ENCODE assay signal across 16 cellular contexts in the genomic region with DNA sequence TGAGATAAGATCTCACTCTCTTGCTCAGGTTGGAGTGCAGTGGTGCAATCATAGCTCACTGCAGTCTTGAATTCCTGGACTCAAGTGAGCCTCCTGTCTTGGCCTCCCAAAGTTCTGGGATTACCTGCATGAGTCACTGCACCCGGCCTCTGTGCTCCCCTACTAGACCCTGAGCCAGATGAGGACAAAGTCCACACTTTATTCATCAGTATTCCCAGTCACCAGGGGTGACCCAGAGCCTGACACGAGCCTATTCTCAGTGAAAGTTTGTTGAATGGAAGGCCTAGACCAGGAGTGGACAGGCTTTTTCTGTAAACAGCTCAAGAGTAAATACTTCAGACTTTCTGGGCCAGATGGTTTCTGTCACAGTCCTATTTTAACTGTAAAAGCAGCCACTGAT.
"Had no signal": no experiment of that assay in that cellular context is flagged by ENCODE, and none has a peak within 500 bp of the region (broad histone marks: within the 10 kb centered on the region; RNA-seq: fewer than 3 reads in every experiment).

No MANE protein-coding gene starts in this region.

- ATAC-seq: activated CD4-positive, alpha-beta T cell treated with anti-CD3 and anti-CD28 coated beads for 36 hours; activated T-cell treated with anti-CD3 and anti-CD28 coated beads, Interleukin-2, amount 50 U/mL, for 72 hours; stimulated activated effector memory CD8-positive, alpha-beta T cell treated with anti-CD3 and anti-CD28 coated beads, Interleukin-12 subunit alpha, Interleukin-12 subunit beta, amount 100 ng/mL, for 72 hours had no signal

- DNase-seq: activated CD4-positive, alpha-beta memory T cell treated with anti-CD3 and anti-CD28 coated beads, Interleukin-2, amount 10 ng/mL, durations not matched to agents 7 days and 5 days; activated CD4-positive, alpha-beta T cell treated with anti-CD3 and anti-CD28 coated beads for 36 hours; activated gamma-delta T cell treated with Interleukin-2 at 50 U/mL for 16 hours; activated naive CD8-positive, alpha-beta T cell treated with anti-CD3 and anti-CD28 coated beads for 36 hours; activated T-cell treated with anti-CD3 and anti-CD28 coated beads, Interleukin-2, amount 50 U/mL, for 72 hours; foreskin melanocyte; head of caudate nucleus; left ventricle myocardium inferior; naive B cell; posterior cingulate gyrus; T1000 had no signal

- H3K27ac ChIP-seq: left ventricle myocardium inferior, neutrophil, right atrium auricular region had no signal

- H3K27me3 ChIP-seq: right atrium auricular region, tibial nerve had no signal

- H3K36me3 ChIP-seq: left ventricle myocardium inferior, neutrophil, right atrium auricular region, tibial nerve had no signal

- H3K4me3 ChIP-seq: left ventricle myocardium inferior, right atrium auricular region, smooth muscle cell, tibial nerve had no signal

- H3K9me3 Mint-ChIP-seq: activated CD4-positive, alpha-beta memory T cell treated with anti-CD3 and anti-CD28 coated beads, Interleukin-2, amount 10 ng/mL, durations not matched to agents 7 days and 5 days; activated naive CD8-positive, alpha-beta T cell treated with anti-CD3 and anti-CD28 coated beads for 36 hours; activated T-cell treated with anti-CD3 and anti-CD28 coated beads, Interleukin-2, amount 50 U/mL, for 72 hours; stimulated activated effector memory CD8-positive, alpha-beta T cell treated with anti-CD3 and anti-CD28 coated beads, Interleukin-12 subunit alpha, Interleukin-12 subunit beta, amount 100 ng/mL, for 72 hours had no signal

- H3K36me3 Mint-ChIP-seq: activated naive CD8-positive, alpha-beta T cell treated with anti-CD3 and anti-CD28 coated beads for 36 hours; naive B cell; stimulated activated effector memory CD8-positive, alpha-beta T cell treated with anti-CD3 and anti-CD28 coated beads, Interleukin-12 subunit alpha, Interleukin-12 subunit beta, amount 100 ng/mL, for 72 hours had no signal

- H3K4me1 Mint-ChIP-seq: activated CD4-positive, alpha-beta memory T cell treated with anti-CD3 and anti-CD28 coated beads, Interleukin-2, amount 10 ng/mL, durations not matched to agents 7 days and 5 days; activated CD4-positive, alpha-beta T cell treated with anti-CD3 and anti-CD28 coated beads for 36 hours; activated naive CD8-positive, alpha-beta T cell treated with anti-CD3 and anti-CD28 coated beads for 36 hours; naive B cell; stimulated activated effector memory CD8-positive, alpha-beta T cell treated with anti-CD3 and anti-CD28 coated beads, Interleukin-12 subunit alpha, Interleukin-12 subunit beta, amount 100 ng/mL, for 72 hours had no signal

- H3K27ac Mint-ChIP-seq: activated CD4-positive, alpha-beta memory T cell treated with anti-CD3 and anti-CD28 coated beads, Interleukin-2, amount 10 ng/mL, durations not matched to agents 7 days and 5 days; activated CD4-positive, alpha-beta T cell treated with anti-CD3 and anti-CD28 coated beads for 36 hours; activated naive CD8-positive, alpha-beta T cell treated with anti-CD3 and anti-CD28 coated beads for 36 hours; activated T-cell treated with anti-CD3 and anti-CD28 coated beads, Interleukin-2, amount 50 U/mL, for 72 hours; naive B cell; stimulated activated effector memory CD8-positive, alpha-beta T cell treated with anti-CD3 and anti-CD28 coated beads, Interleukin-12 subunit alpha, Interleukin-12 subunit beta, amount 100 ng/mL, for 72 hours had no signal

- H3K9me3 ChIP-seq: left ventricle myocardium inferior, neutrophil, right atrium auricular region, tibial nerve had no signal

- H3K4me3 Mint-ChIP-seq: activated CD4-positive, alpha-beta memory T cell treated with anti-CD3 and anti-CD28 coated beads, Interleukin-2, amount 10 ng/mL, durations not matched to agents 7 days and 5 days; activated CD4-positive, alpha-beta T cell treated with anti-CD3 and anti-CD28 coated beads for 36 hours; activated naive CD8-positive, alpha-beta T cell treated with anti-CD3 and anti-CD28 coated beads for 36 hours; activated T-cell treated with anti-CD3 and anti-CD28 coated beads, Interleukin-2, amount 50 U/mL, for 72 hours; naive B cell; stimulated activated effector memory CD8-positive, alpha-beta T cell treated with anti-CD3 and anti-CD28 coated beads, Interleukin-12 subunit alpha, Interleukin-12 subunit beta, amount 100 ng/mL, for 72 hours had no signal

- H3K4me1 ChIP-seq: right atrium auricular region, tibial nerve had no signal
